ENCODE assay signal across 11 cellular contexts in the genomic region with DNA sequence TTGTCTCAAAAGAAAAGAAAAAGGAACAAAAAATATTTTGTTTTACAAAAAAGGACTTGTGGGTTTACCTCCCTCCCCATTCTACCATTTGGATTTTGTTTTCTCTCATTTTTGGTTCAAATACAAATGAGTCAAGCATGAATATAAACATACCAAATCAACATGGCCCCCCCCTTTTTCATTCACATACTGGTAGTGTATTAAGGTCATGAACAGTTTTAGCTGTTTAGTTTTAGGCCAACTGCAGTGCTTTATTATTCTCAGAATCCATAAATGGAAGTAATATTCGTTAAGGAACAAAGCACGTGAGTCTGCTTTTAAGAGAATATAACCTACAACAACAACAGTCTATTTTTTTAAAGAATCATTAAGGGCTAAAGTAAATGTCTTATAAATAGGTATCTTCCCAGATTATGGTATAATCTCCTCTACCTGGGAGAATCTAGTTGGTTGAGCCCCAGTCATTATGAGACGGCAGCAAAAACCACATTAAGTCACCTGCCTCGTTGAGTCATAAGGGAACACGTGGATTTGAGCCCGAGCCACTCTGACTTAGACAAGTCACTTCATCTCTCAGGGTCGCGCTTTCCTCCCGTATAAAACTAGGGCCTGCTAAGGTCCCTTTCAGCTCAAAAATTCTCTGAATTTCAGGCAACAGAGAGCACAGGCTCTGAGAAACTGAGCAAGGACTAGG. TPM values are rescaled to one million over a fixed set of nuclear protein-coding genes. Genes with fewer than 3 reads are reported as not detected.
DNase-seq lines count a peak whose midpoint lies in the region; ATAC-seq and TF ChIP-seq lines count a peak whose summit lies in the region.
"Had no signal": no experiment of that assay in that cellular context is flagged by ENCODE, and none has a peak within 500 bp of the region (broad histone marks: within the 10 kb centered on the region; RNA-seq: fewer than 3 reads in every experiment).

No MANE protein-coding gene starts in this region.

- H3K36me3 Mint-ChIP-seq in MCF 10A (ENCODE audit: insufficient read depth, unreplicated experiment) (peaks cover 13% of the 10 kb centered on the region), Calu3 (ENCODE audit: insufficient read depth, unreplicated experiment) (peaks cover 4% of the 10 kb centered on the region)
- peaks cover 12 to 17% of the 10 kb centered on the region in 2 donors for H3K36me3 Mint-ChIP-seq in activated naive CD4-positive, alpha-beta T cell treated with anti-CD3 and anti-CD28 coated beads, Interleukin-2, amount 50 U/mL, for 72 hours

- H3K4me3 Mint-ChIP-seq in MCF 10A (ENCODE audit: unreplicated experiment) (no peak overlapping the region), Calu3 (ENCODE audit: low read depth, unreplicated experiment) (no peak overlapping the region)

- no peak for TF ChIP-seq POLR2A in breast epithelium (IDR thresholded peaks at IDR 0.05)

- CTCF ChIA-PET in MCF 10A (lab: Yijun Ruan, JAX) = no interaction called here
- CTCF ChIA-PET in Calu3 (lab: Charles Lee) = no interaction called here

- intact Hi-C loops in MCF 10A (cut with micrococcal nuclease) = no loop called here
- intact Hi-C loops in breast epithelium (cut with DNase I; ENCODE audit: low total_unique reads) = no loop called here
- intact Hi-C loops in Calu3 (cut with micrococcal nuclease; ENCODE audit: unreplicated experiment) = no loop called here

- DNase-seq in MCF 10A (ENCODE audit: unreplicated experiment) = peak; percentile 17
- no peak for DNase-seq in breast epithelium (ENCODE audit: low spot score in 2 of 2)
- peak; percentile 23 to 54 for DNase-seq in activated naive CD4-positive, alpha-beta T cell treated with anti-CD3 and anti-CD28 coated beads, Interleukin-2, amount 50 U/mL, for 72 hours (ENCODE audit: low spot score in 2 of 2)
- DNase-seq in NCI-H128 (lab: John Stamatoyannopoulos, UW; ENCODE audit: unreplicated experiment) = no peak
- DNase-seq in activated gamma-delta T cell (lab: John Stamatoyannopoulos, UW) = no peak
- DNase-seq in Calu3 = no peak
- DNase-seq: AML-193, T-helper 9 cell had no signal

- BruUV-seq in MCF 10A (replicated peaks; lab: Mats Ljungman, UMichigan) (no TSS peak), Calu3 (replicated peaks; lab: Mats Ljungman, UMichigan) (no TSS peak)

- H3K4me1 Mint-ChIP-seq in MCF 10A (ENCODE audit: insufficient read depth, unreplicated experiment) (no peaks in the 10 kb centered on the region), Calu3 (ENCODE audit: low read depth, unreplicated experiment) (peaks cover 2% of the 10 kb centered on the region)

- H3K27me3 Mint-ChIP-seq in MCF 10A (ENCODE audit: insufficient read depth, unreplicated experiment) (peaks cover 58% of the 10 kb centered on the region), Calu3 (ENCODE audit: unreplicated experiment) (no peaks in the 10 kb centered on the region)

- H3K27ac Mint-ChIP-seq in MCF 10A (ENCODE audit: low read depth, unreplicated experiment) = no peak overlapping the region
- no peak overlapping the region for H3K27ac Mint-ChIP-seq in activated naive CD4-positive, alpha-beta T cell treated with anti-CD3 and anti-CD28 coated beads, Interleukin-2, amount 50 U/mL, for 72 hours
- no peak overlapping the region for H3K27ac Mint-ChIP-seq in Calu3 (ENCODE audit: unreplicated experiment)

- no peaks in the 10 kb centered on the region for H3K36me3 ChIP-seq in breast epithelium

- H3K27ac ChIP-seq in breast epithelium = no peak overlapping the region
- H3K27ac ChIP-seq: gastroesophageal sphincter had no signal

- no peaks in the 10 kb centered on the region for H3K4me1 ChIP-seq in breast epithelium
- H3K4me1 ChIP-seq: gastroesophageal sphincter had no signal

- ATAC-seq in HG03159 (IDR thresholded peaks at IDR 0.05; ENCODE audit: unreplicated experiment) (peak; percentile 77), HG02588 (IDR thresholded peaks at IDR 0.05; ENCODE audit: unreplicated experiment) (no peak)
- ATAC-seq in activated naive CD4-positive, alpha-beta T cell treated with anti-CD3 and anti-CD28 coated beads, Interleukin-2, amount 50 U/mL, for 72 hours = peak; percentile 99 to 100
- ATAC-seq: gastroesophageal sphincter had no signal

- H3K9me3 Mint-ChIP-seq in MCF 10A (ENCODE audit: unreplicated experiment) = no peaks in the 10 kb centered on the region
- no peaks in the 10 kb centered on the region for H3K9me3 Mint-ChIP-seq in activated naive CD4-positive, alpha-beta T cell treated with anti-CD3 and anti-CD28 coated beads, Interleukin-2, amount 50 U/mL, for 72 hours
- H3K9me3 Mint-ChIP-seq in Calu3 (ENCODE audit: low read depth, unreplicated experiment) = no peaks in the 10 kb centered on the region

- H3K9me3 ChIP-seq in breast epithelium = no peaks in the 10 kb centered on the region
- H3K9me3 ChIP-seq: gastroesophageal sphincter had no signal

- peaks cover 0 to 13% of the 10 kb centered on the region in 2 donors for H3K27me3 ChIP-seq in breast epithelium
- H3K27me3 ChIP-seq: gastroesophageal sphincter had no signal

- POLR2A ChIA-PET in MCF 10A (lab: Yijun Ruan, JAX) = no interaction called here

- TF ChIP-seq CTCF in MCF 10A (IDR thresholded peaks at IDR 0.05; ENCODE audit: unreplicated experiment) (no peak), breast epithelium (IDR thresholded peaks at IDR 0.05) (no peak), Calu3 (IDR thresholded peaks at IDR 0.05; ENCODE audit: unreplicated experiment) (no peak)

- no peak overlapping the region for H3K4me3 ChIP-seq in breast epithelium
- H3K4me3 ChIP-seq: gastroesophageal sphincter had no signal

RNA-seq across cellular contexts. Expression of a gene that starts 26.7 kb away (rescaled TPM):
- total RNA-seq in MCF 10A (2022) (8.6 and 9.6 TPM in 2 replicates), breast epithelium (10 to 100 TPM; 10.2 to 18.6 (median 14.7) TPM), Calu3 (2022) (11.1 and 12.7 TPM in 2 replicates)
- 1 to 10 TPM; 2.8 to 4.5 TPM for total RNA-seq in activated naive CD4-positive, alpha-beta T cell treated with anti-CD3 and anti-CD28 coated beads, Interleukin-2, amount 50 U/mL, for 72 hours

Comparison
In these comparisons a context has a peak if more than half of its experiments do, and no peak if none do; other contexts are left out.
1. DNase-seq: peak in MCF 10A (single experiment) and activated naive CD4-positive, alpha-beta T cell treated with anti-CD3 and anti-CD28 coated beads, Interleukin-2, amount 50 U/mL, for 72 hours (2 of 2); none in breast epithelium (0 of 2), NCI-H128 (single experiment), activated gamma-delta T cell (single experiment) and Calu3 (single experiment).